20 cellular contexts compared by ENCODE assay signal in genomic region chr3:133757701-133758319, GRCh38. TPM values are rescaled to one million over a fixed set of nuclear protein-coding genes. Genes with fewer than 3 reads are reported as not detected.
"Had no signal": no experiment of that assay in that cellular context is flagged by ENCODE, and none has a peak within 500 bp of the region (broad histone marks: within the 10 kb centered on the region; RNA-seq: fewer than 3 reads in every experiment).

No MANE protein-coding gene starts in this region.

- H3K27ac ChIP-seq: hepatocyte, neutrophil, psoas muscle, right lobe of liver, tibial artery, upper lobe of left lung, uterus had no signal

- H3K27ac Mint-ChIP-seq: naive thymus-derived CD8-positive, alpha-beta T cell; stimulated activated memory B cell treated with anti-CD40 and anti-IgM and Interleukin-4, amounts not matched to agents 10 μg/mL and 1 μg/mL and 100 μg/mL, for 72 hours had no signal

- H3K9me3 ChIP-seq: neutrophil, psoas muscle, right lobe of liver, tibial artery, upper lobe of left lung, uterus had no signal

- H2AFZ ChIP-seq: hepatocyte had no signal

- H3K4me2 ChIP-seq: hepatocyte had no signal

- H3K4me3 Mint-ChIP-seq: naive thymus-derived CD8-positive, alpha-beta T cell; stimulated activated memory B cell treated with anti-CD40 and anti-IgM and Interleukin-4, amounts not matched to agents 10 μg/mL and 1 μg/mL and 100 μg/mL, for 72 hours had no signal

- ATAC-seq: left colon; left ventricle myocardium superior; naive thymus-derived CD8-positive, alpha-beta T cell; psoas muscle; stimulated activated memory B cell treated with anti-CD40 and anti-IgM and Interleukin-4, amounts not matched to agents 10 μg/mL and 1 μg/mL and 100 μg/mL, for 72 hours had no signal

- H3K4me1 ChIP-seq: psoas muscle, right lobe of liver, tibial artery, upper lobe of left lung, uterus had no signal

- H3K4me1 Mint-ChIP-seq: naive thymus-derived CD8-positive, alpha-beta T cell; stimulated activated memory B cell treated with anti-CD40 and anti-IgM and Interleukin-4, amounts not matched to agents 10 μg/mL and 1 μg/mL and 100 μg/mL, for 72 hours had no signal

- H3K79me2 ChIP-seq: hepatocyte had no signal

- H3K4me3 ChIP-seq: dorsolateral prefrontal cortex, hepatocyte, psoas muscle, right lobe of liver, tibial artery, upper lobe of left lung, uterus had no signal

- H3K9me3 Mint-ChIP-seq: naive thymus-derived CD8-positive, alpha-beta T cell; stimulated activated memory B cell treated with anti-CD40 and anti-IgM and Interleukin-4, amounts not matched to agents 10 μg/mL and 1 μg/mL and 100 μg/mL, for 72 hours had no signal

- H3K36me3 ChIP-seq: neutrophil, tibial artery, upper lobe of left lung, uterus had no signal

- DNase-seq: cortex of kidney; effector CD8-positive, alpha-beta T cell; foreskin melanocyte; head of caudate nucleus; left colon; left ventricle myocardium superior; naive thymus-derived CD8-positive, alpha-beta T cell; psoas muscle; retina; right lobe of liver; stimulated activated CD4-positive, alpha-beta T cell treated with anti-CD3 and anti-CD28 coated beads, Interleukin-4, amount 100 ng/mL, for 1 hour; stimulated activated CD8-positive, alpha-beta memory T cell treated with anti-CD3 and anti-CD28 coated beads, Interleukin-4, amount 100 ng/mL, for 48 hours; tibial artery; uterus had no signal

- H3K27me3 ChIP-seq: dorsolateral prefrontal cortex, right lobe of liver, tibial artery, upper lobe of left lung, uterus had no signal

- H3K36me3 Mint-ChIP-seq: naive thymus-derived CD8-positive, alpha-beta T cell; stimulated activated memory B cell treated with anti-CD40 and anti-IgM and Interleukin-4, amounts not matched to agents 10 μg/mL and 1 μg/mL and 100 μg/mL, for 72 hours had no signal

RNA-seq across cellular contexts. Expression of gene TF, which starts 11.6 kb away (rescaled TPM):
- total RNA-seq: mononuclear cell had no signal
